9 cellular contexts compared by ENCODE assay signal in the genomic region with DNA sequence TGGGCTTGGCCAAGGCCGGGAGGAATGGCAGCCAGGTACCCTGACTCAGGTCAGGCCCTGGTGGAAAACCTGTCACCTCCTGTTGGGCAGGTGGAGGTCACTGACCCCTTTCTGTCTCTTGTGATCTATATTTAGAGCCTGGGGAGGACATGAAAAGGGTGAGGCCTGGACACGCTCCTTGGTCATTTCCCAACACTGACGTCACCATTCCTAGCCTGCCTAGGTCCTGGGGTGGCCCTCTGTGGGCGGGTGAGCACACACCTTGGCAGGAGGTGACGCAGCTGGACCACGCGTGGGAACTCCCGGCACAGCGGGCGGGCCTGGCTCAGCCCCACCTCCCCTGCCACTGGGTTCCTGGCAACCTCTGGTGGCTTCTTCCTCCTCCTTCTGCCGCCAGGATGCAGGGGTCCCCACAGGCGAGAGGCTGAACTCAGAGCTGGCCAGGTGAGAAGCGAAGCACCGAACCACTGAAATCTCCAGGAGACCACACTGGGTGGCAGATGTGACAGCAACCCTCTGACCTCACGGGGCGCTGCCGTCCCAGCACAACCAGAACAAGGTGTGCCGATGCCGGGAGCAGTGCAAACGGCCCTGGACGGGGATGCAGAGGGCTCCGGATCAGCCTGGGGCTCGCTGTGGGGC. TPM values are rescaled to one million over a fixed set of nuclear protein-coding genes. Genes with fewer than 3 reads are reported as not detected.
DNase-seq lines count a peak whose midpoint lies in the region; ATAC-seq, FAIRE-seq and TF ChIP-seq lines count a peak whose summit lies in the region.
"Had no signal": no experiment of that assay in that cellular context is flagged by ENCODE, and none has a peak within 500 bp of the region (broad histone marks: within the 10 kb centered on the region; RNA-seq: fewer than 3 reads in every experiment).

No MANE protein-coding gene starts in this region.

- H3K27ac ChIP-seq in cardiac muscle cell (peak overlapping the region; percentile 65), small intestine (ENCODE audit: low read depth in 1 of 2, low read length in 1 of 2) (peak overlapping the region; percentile 59 to 86)

- FAIRE-seq in small intestine (lab: Jason Lieb, UNC), result no peak

- TF ChIP-seq CTCF in cardiac muscle cell (IDR thresholded peaks at IDR 0.05; ENCODE audit: low read depth, low read length), result no peak

- ATAC-seq in GM18873 (IDR thresholded peaks at IDR 0.05; ENCODE audit: low FRiP score, unreplicated experiment), result no peak
- ATAC-seq in GM18858 (IDR thresholded peaks at IDR 0.05; ENCODE audit: unreplicated experiment), result no peak

- H3K4me3 ChIP-seq in cardiac muscle cell, result no peak overlapping the region
- no peak overlapping the region for H3K4me3 ChIP-seq in small intestine (ENCODE audit: low read depth in 1 of 2, low read length in 2 of 2)
- no peak overlapping the region for H3K4me3 ChIP-seq in HAP-1

- H3K9me3 ChIP-seq in cardiac muscle cell (ENCODE audit: low read depth) (no peaks in the 10 kb centered on the region), small intestine (ENCODE audit: control insufficient read depth, low read depth) (no peaks in the 10 kb centered on the region), HAP-1 (no peaks in the 10 kb centered on the region)

- in situ Hi-C loops in HAP-1 (cut with MboI; ENCODE audit: low sequenced_read_pairs), result no loop called here

- no peaks in the 10 kb centered on the region for H3K36me3 ChIP-seq in cardiac muscle cell
- H3K36me3 ChIP-seq in small intestine (ENCODE audit: control insufficient read depth in 2 of 2, insufficient read depth in 2 of 2, low read length in 2 of 2), result no peaks in the 10 kb centered on the region
- no peaks in the 10 kb centered on the region; the same call in 1 of the 2 replicates for H3K36me3 ChIP-seq in HAP-1 (replicated peaks)

- no peaks in the 10 kb centered on the region for H3K27me3 ChIP-seq in cardiac muscle cell
- H3K27me3 ChIP-seq in small intestine (ENCODE audit: control insufficient read depth in 2 of 2, insufficient read depth in 2 of 2, low read length in 2 of 2), result no peaks in the 10 kb centered on the region
- no peaks in the 10 kb centered on the region for H3K27me3 ChIP-seq in HAP-1 (ENCODE audit: low read depth)

- 65 to 79% (median 72%) methylated on average over 23 of the region's 23 CpGs for WGBS in small intestine, 3 donors

- DNase-seq in HPDE6-E6E7 (ENCODE audit: extremely low spot score) (peak; percentile 92), cardiac muscle cell (ENCODE audit: low read depth in 1 of 2, low spot score in 1 of 2) (no peak), small intestine (peak; percentile 49), Ammon's horn (ENCODE audit: low spot score) (no peak), HAP-1 (ENCODE audit: low spot score in 2 of 2) (no peak)
- peak; percentile 52 for DNase-seq in activated T-helper 9 cell treated with anti-CD3 and anti-CD28 coated beads, Interleukin-2, amount 50 U/mL, for 16 hours (ENCODE audit: low read depth)
- DNase-seq: NCI-H146 had no signal

- peaks cover 33% of the 10 kb centered on the region for H3K4me1 ChIP-seq in cardiac muscle cell (ENCODE audit: low read depth)
- peaks cover 0 to 8% of the 10 kb centered on the region in 2 donors for H3K4me1 ChIP-seq in small intestine (ENCODE audit: control insufficient read depth in 2 of 2, insufficient read depth in 1 of 2, low read depth in 1 of 2, low read length in 1 of 2)
- no peaks in the 10 kb centered on the region for H3K4me1 ChIP-seq in HAP-1

RNA-seq across cellular contexts. Expression of a gene that starts 6.4 kb away (rescaled TPM):
- 58.3 and 65.7 TPM in 2 replicates for total RNA-seq in cardiac muscle cell
- polyA plus RNA-seq in cardiac muscle cell, result 49.7 and 50.4 TPM in 2 replicates
- polyA plus RNA-seq in small intestine, result 10 to 100 TPM; 33.0 to 49.0 (median 36.4) TPM

RNA-seq across cellular contexts. Expression of a gene that starts 36.3 kb away (rescaled TPM):
- 5.6 and 11.9 TPM in 2 replicates for total RNA-seq in cardiac muscle cell
- polyA plus RNA-seq in cardiac muscle cell (0.87 and 2.8 TPM in 2 replicates), small intestine (1 to 10 TPM in 2 of 3 donors, under 1 TPM in 1; 0.45 to 7.6 (median 6.2) TPM)

Comparison
In these comparisons a context has a peak if more than half of its experiments do, and no peak if none do; other contexts are left out.
1. DNase-seq: peak in HPDE6-E6E7 (single experiment), activated T-helper 9 cell treated with anti-CD3 and anti-CD28 coated beads, Interleukin-2, amount 50 U/mL, for 16 hours (single experiment) and small intestine (single experiment); none in cardiac muscle cell (0 of 2), Ammon's horn (single experiment) and HAP-1 (0 of 2).